ENCODE assay signal across 1 cellular context in the genomic region with DNA sequence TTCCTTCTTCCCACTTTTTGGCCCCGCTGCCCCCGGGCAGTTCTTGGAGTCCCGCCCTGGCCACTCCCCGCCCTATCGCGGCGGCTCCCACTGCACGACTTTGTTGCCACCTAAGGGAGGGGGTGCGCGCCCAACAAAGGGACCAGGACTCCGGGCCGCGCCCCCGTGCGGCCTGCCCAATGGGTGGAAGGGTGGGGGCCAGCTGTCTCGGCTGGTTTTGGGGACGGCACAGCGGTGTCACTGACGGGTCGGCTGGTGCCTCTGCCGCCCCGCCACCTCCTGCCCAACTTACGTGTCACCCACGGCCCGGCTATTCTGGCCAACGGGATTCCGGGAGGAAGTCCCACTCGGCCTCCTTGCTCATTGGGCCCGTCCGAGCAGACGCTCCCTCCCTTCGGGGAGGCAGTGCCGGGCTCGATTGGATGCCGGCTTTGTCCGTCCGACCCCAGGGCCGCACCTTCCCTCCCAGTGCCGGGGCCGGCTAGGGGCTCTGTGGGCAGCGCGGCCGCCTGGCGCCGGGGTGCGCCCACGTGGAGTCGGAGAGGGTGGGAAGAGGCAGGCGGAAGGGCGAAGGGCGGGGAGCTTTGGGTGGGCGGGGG.
TF ChIP-seq lines count a peak whose summit lies in the region.

TSS of gene GOLIM4 (minus strand) at position 314 of the 599 bp plus-strand sequence. CDS start 639 bp downstream, outside the sequence.

TF ChIP-seq in GM23338, 12 proteins besides CTCF, POLR2A, EP300 and RAD21 (continued from another document):
- no peak; the same call in 1 of the 2 replicates for TF ChIP-seq ETS1 (IDR thresholded peaks at IDR 0.05)
- TF ChIP-seq POLR2AphosphoS5 (IDR thresholded peaks at IDR 0.05; ENCODE audit: low read depth) = peak; percentile 87
- TF ChIP-seq ZNF462 (CRISPR knock-in tag; IDR thresholded peaks at IDR 0.05) = no peak
- TF ChIP-seq STAT1 (IDR thresholded peaks at IDR 0.05; ENCODE audit: unreplicated experiment) = no peak
- TF ChIP-seq CREB1 (CRISPR knock-in tag; IDR thresholded peaks at IDR 0.05; ENCODE audit: low read depth) = peak; percentile 34
- TF ChIP-seq EZH2 (IDR thresholded peaks at IDR 0.05; ENCODE audit: low read depth, unreplicated experiment) = no peak
- TF ChIP-seq EZH2phosphoT487 (IDR thresholded peaks at IDR 0.05; ENCODE audit: unreplicated experiment) = no peak
